8 cellular contexts compared by ENCODE assay signal in genomic region chr10:128268015-128268722, GRCh38.
A peak's percentile ranks its signal among the peaks of the same experiment; 100 is the strongest.
DNase-seq lines count a peak whose midpoint lies in the region; ATAC-seq lines count a peak whose summit lies in the region.

No MANE protein-coding gene starts in this region.

- ATAC-seq in HG03045 (IDR thresholded peaks at IDR 0.05; ENCODE audit: unreplicated experiment) = no peak

- DNase-seq in ELR (ENCODE audit: low read depth) (peak; percentile 11), KBM-7 (peak; percentile 74), UCSD-AML1 (lab: John Stamatoyannopoulos, UW; ENCODE audit: unreplicated experiment) (peak; percentile 69), inferior parietal cortex (ENCODE audit: extremely low spot score) (peak; percentile 51), mucosa of gallbladder (ENCODE audit: low spot score) (no peak), activated gamma-delta T cell (lab: John Stamatoyannopoulos, UW) (no peak), cerebellar nuclear complex (lab: John Stamatoyannopoulos, UW) (no peak)

- in situ Hi-C loops in KBM-7 (cut with MboI; ENCODE audit: low pct_unique_long_range_greater_than_20kb, low sequenced_read_pairs) = no loop called here

Comparison
In these comparisons a context has a peak if more than half of its experiments do, and no peak if none do; other contexts are left out.
1. DNase-seq: peak in ELR (single experiment), KBM-7 (single experiment), UCSD-AML1 (single experiment) and inferior parietal cortex (single experiment); none in mucosa of gallbladder (single experiment), activated gamma-delta T cell (single experiment) and cerebellar nuclear complex (0 of 2).